Comparison of ENCODE assay signal across 19 cellular contexts in the genomic region with DNA sequence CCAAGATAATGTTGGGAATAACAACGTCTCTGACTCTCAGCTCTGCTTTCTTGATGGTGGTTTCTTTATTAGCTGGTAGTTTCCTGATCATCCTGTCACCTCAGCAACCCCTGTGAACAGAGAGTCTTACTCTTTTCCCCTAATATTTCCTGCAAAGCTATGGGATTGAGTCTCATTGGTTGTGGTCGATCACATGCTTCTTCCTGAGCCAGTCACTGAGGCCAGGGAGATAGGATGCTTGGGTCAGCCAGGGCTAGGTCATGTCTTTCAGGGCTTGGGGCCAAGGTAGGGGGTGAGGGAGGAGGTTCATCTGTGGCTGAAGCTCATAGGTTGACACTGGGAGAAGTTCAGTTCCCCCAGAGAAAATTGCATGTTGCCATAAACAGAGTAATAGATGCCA.
A peak's percentile ranks its signal among the peaks of the same experiment; 100 is the strongest.
DNase-seq lines count a peak whose midpoint lies in the region; ATAC-seq and TF ChIP-seq lines count a peak whose summit lies in the region.
"Had no signal": no experiment of that assay in that cellular context is flagged by ENCODE, and none has a peak within 500 bp of the region (broad histone marks: within the 10 kb centered on the region; RNA-seq: fewer than 3 reads in every experiment).

No MANE protein-coding gene starts in this region.

- no peak overlapping the region for H3K4me3 ChIP-seq in psoas muscle
- H3K4me3 ChIP-seq: adrenal gland, Peyer's patch had no signal

- no peak for TF ChIP-seq RAD21 in Ishikawa (IDR thresholded peaks at IDR 0.05; ENCODE audit: low read depth)

- WGBS in psoas muscle, 3 donors, result 75 to 93% (median 79%) methylated on average over 2 of the region's 2 CpGs

- H3K9me3 Mint-ChIP-seq in T-helper 1 cell treated with Interleukin-12 subunit alpha and Interleukin-12 subunit beta and Interleukin-4 antibody, amounts not matched to agents 30 μg/mL and 1 μg/mL, for 36 hours, result no peaks in the 10 kb centered on the region
- no peaks in the 10 kb centered on the region for H3K9me3 Mint-ChIP-seq in activated T-helper 17 cell treated with anti-CD3 and anti-CD28 coated beads, Interleukin-2, amount 50 U/mL, for 72 hours
- H3K9me3 Mint-ChIP-seq: type B pancreatic cell, WTC11 had no signal

- TF ChIP-seq EP300 in Ishikawa (IDR thresholded peaks at IDR 0.05; ENCODE audit: borderline replicate concordance), result no peak

- no peak overlapping the region for H3K4me3 Mint-ChIP-seq in T-helper 1 cell treated with Interleukin-12 subunit alpha and Interleukin-12 subunit beta and Interleukin-4 antibody, amounts not matched to agents 30 μg/mL and 1 μg/mL, for 36 hours
- no peak overlapping the region for H3K4me3 Mint-ChIP-seq in activated T-helper 17 cell treated with anti-CD3 and anti-CD28 coated beads, Interleukin-2, amount 50 U/mL, for 72 hours
- H3K4me3 Mint-ChIP-seq: type B pancreatic cell, WTC11 had no signal

- intact Hi-C loops in psoas muscle (cut with DNase I) (loop anchor here in 1 of 2 donors (5.0 kb wide), 2 partner anchors 41 to 186 kb away; no protein-coding TSS in a partner anchor), posterior cingulate gyrus (cut with DNase I) (no loop called here)

- no peak for TF ChIP-seq CTCF in psoas muscle (IDR thresholded peaks at IDR 0.05)

- no peaks in the 10 kb centered on the region for H3K27me3 Mint-ChIP-seq in T-helper 1 cell treated with Interleukin-12 subunit alpha and Interleukin-12 subunit beta and Interleukin-4 antibody, amounts not matched to agents 30 μg/mL and 1 μg/mL, for 36 hours (ENCODE audit: low read depth)
- no peaks in the 10 kb centered on the region for H3K27me3 Mint-ChIP-seq in activated T-helper 17 cell treated with anti-CD3 and anti-CD28 coated beads, Interleukin-2, amount 50 U/mL, for 72 hours
- H3K27me3 Mint-ChIP-seq: type B pancreatic cell had no signal

- H3K36me3 Mint-ChIP-seq in T-helper 1 cell treated with Interleukin-12 subunit alpha and Interleukin-12 subunit beta and Interleukin-4 antibody, amounts not matched to agents 30 μg/mL and 1 μg/mL, for 36 hours (ENCODE audit: low read depth), result peaks cover 38% of the 10 kb centered on the region
- H3K36me3 Mint-ChIP-seq in activated T-helper 17 cell treated with anti-CD3 and anti-CD28 coated beads, Interleukin-2, amount 50 U/mL, for 72 hours (ENCODE audit: low read depth), result peaks cover 90% of the 10 kb centered on the region

- no peaks in the 10 kb centered on the region for H3K27me3 ChIP-seq in psoas muscle (ENCODE audit: insufficient read depth in 3 of 3, low read length in 2 of 3)
- H3K27me3 ChIP-seq: adrenal gland, foreskin keratinocyte, Peyer's patch had no signal

- no peak for ATAC-seq in activated T-helper 17 cell treated with anti-CD3 and anti-CD28 coated beads, Interleukin-2, amount 50 U/mL, for 72 hours (replicated peaks)
- ATAC-seq in psoas muscle, result no peak
- ATAC-seq in GM18870 (IDR thresholded peaks at IDR 0.05; ENCODE audit: unreplicated experiment), result no peak
- ATAC-seq: foreskin keratinocyte, SK-N-SH treated with all-trans-retinoic acid at 6 μM for 48 hours, WTC11 had no signal

- peaks cover 24% of the 10 kb centered on the region for H3K4me1 Mint-ChIP-seq in T-helper 1 cell treated with Interleukin-12 subunit alpha and Interleukin-12 subunit beta and Interleukin-4 antibody, amounts not matched to agents 30 μg/mL and 1 μg/mL, for 36 hours (ENCODE audit: low read depth)
- H3K4me1 Mint-ChIP-seq in activated T-helper 17 cell treated with anti-CD3 and anti-CD28 coated beads, Interleukin-2, amount 50 U/mL, for 72 hours, result peaks cover 14% of the 10 kb centered on the region
- H3K4me1 Mint-ChIP-seq: WTC11 had no signal

- peak overlapping the region; percentile 16 for H3K27ac Mint-ChIP-seq in T-helper 1 cell treated with Interleukin-12 subunit alpha and Interleukin-12 subunit beta and Interleukin-4 antibody, amounts not matched to agents 30 μg/mL and 1 μg/mL, for 36 hours
- peak overlapping the region; percentile 75 for H3K27ac Mint-ChIP-seq in activated T-helper 17 cell treated with anti-CD3 and anti-CD28 coated beads, Interleukin-2, amount 50 U/mL, for 72 hours
- H3K27ac Mint-ChIP-seq: type B pancreatic cell, WTC11 had no signal

- H3K27ac ChIP-seq in psoas muscle, result peak overlapping the region; percentile 19
- H3K27ac ChIP-seq: adrenal gland, foreskin keratinocyte had no signal

- peaks cover 34% of the 10 kb centered on the region for H3K4me1 ChIP-seq in psoas muscle

- no peaks in the 10 kb centered on the region for H3K9me3 ChIP-seq in psoas muscle
- H3K9me3 ChIP-seq: adrenal gland, Peyer's patch had no signal

- H3K36me3 ChIP-seq in psoas muscle (ENCODE audit: insufficient read depth in 1 of 2, low read depth in 1 of 2), result peaks cover 0 to 10% of the 10 kb centered on the region in 2 donors

- DNase-seq in T-helper 1 cell, result no peak
- DNase-seq in psoas muscle, result no peak
- no peak for DNase-seq in posterior cingulate gyrus
- DNase-seq in activated T-cell treated with anti-CD3 and anti-CD28 coated beads for 4 hours, result no peak
- DNase-seq: activated CD8-positive, alpha-beta memory T cell treated with anti-CD3 and anti-CD28 coated beads, Interleukin-2, amount 50 U/mL, for 48 hours; adrenal gland; caudate nucleus; foreskin keratinocyte; KBM-7; NCI-H1105; NCI-H2171 treated with DMSO at 0.1 percent for 48 hours; Peyer's patch had no signal

TF ChIP-seq in Ishikawa, 13 proteins besides CTCF, POLR2A, EP300 and RAD21:
- no peak for TF ChIP-seq TEAD4 (IDR thresholded peaks at IDR 0.05)
- TF ChIP-seq, protein P1, sequence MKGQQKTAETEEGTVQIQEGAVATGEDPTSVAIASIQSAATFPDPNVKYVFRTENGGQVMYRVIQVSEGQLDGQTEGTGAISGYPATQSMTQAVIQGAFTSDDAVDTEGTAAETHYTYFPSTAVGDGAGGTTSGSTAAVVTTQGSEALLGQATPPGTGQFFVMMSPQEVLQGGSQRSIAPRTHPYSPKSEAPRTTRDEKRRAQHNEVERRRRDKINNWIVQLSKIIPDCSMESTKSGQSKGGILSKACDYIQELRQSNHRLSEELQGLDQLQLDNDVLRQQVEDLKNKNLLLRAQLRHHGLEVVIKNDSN (IDR thresholded peaks at IDR 0.05), result peak; percentile 33
